In genomic region chr1:226355679-226356583, GRCh38 we compare ENCODE assay signal across 1 cellular context.
TF ChIP-seq lines count a peak whose summit lies in the region.

No MANE protein-coding gene starts in this region.

TF ChIP-seq in GM12878, 131 proteins besides CTCF, POLR2A, EP300 and RAD21 (continued from another document):
- TF ChIP-seq, protein P1, sequence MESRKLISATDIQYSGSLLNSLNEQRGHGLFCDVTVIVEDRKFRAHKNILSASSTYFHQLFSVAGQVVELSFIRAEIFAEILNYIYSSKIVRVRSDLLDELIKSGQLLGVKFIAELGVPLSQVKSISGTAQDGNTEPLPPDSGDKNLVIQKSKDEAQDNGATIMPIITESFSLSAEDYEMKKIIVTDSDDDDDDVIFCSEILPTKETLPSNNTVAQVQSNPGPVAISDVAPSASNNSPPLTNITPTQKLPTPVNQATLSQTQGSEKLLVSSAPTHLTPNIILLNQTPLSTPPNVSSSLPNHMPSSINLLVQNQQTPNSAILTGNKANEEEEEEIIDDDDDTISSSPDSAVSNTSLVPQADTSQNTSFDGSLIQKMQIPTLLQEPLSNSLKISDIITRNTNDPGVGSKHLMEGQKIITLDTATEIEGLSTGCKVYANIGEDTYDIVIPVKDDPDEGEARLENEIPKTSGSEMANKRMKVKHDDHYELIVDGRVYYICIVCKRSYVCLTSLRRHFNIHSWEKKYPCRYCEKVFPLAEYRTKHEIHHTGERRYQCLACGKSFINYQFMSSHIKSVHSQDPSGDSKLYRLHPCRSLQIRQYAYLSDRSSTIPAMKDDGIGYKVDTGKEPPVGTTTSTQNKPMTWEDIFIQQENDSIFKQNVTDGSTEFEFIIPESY (IDR thresholded peaks at IDR 0.05), result no peak
- TF ChIP-seq MTA2 (IDR thresholded peaks at IDR 0.05; ENCODE audit: low read depth), result no peak
- no peak for TF ChIP-seq HDGF (IDR thresholded peaks at IDR 0.05)
- peak; percentile 43 for TF ChIP-seq MEF2B (IDR thresholded peaks at IDR 0.05; ENCODE audit: partially characterized antibody, poor library complexity, severe bottlenecking)
- TF ChIP-seq NFIC (IDR thresholded peaks at IDR 0.05; ENCODE audit: low read depth, low read length), result 0 out of 2 replicates have a peak, but pooled peaks have one; percentile 21
- TF ChIP-seq ZNF274 (IDR thresholded peaks at IDR 0.05; ENCODE audit: insufficient read depth, insufficient read length), result no peak
- peak; percentile 57; the same call in 1 of the 2 replicates for TF ChIP-seq MEF2A (IDR thresholded peaks at IDR 0.05; ENCODE audit: insufficient read depth, low read depth, low read length)
- no peak for TF ChIP-seq SIX5 (IDR thresholded peaks at IDR 0.05; ENCODE audit: low read depth, low read length, severe bottlenecking)
- TF ChIP-seq TCF12 (IDR thresholded peaks at IDR 0.05; ENCODE audit: low read depth, low read length), result peak; percentile 64; the same call in 1 of the 2 replicates
- no peak for TF ChIP-seq TCF3 (IDR thresholded peaks at IDR 0.05; ENCODE audit: borderline replicate concordance, insufficient read depth, low read depth, low read length)
